Comparison of ENCODE assay signal across 8 cellular contexts in genomic region chr12:131827961-131828534, GRCh38. TPM values are rescaled to one million over a fixed set of nuclear protein-coding genes. Genes with fewer than 3 reads are reported as not detected.
DNase-seq lines count a peak whose midpoint lies in the region; ATAC-seq and TF ChIP-seq lines count a peak whose summit lies in the region.

TSS of gene MMP17 (plus strand) at chr12:131828393. CDS start at chr12:131828495, 102 bp downstream.

- H3K4me1 ChIP-seq in neutrophil (ENCODE audit: control insufficient read depth in 1 of 2, insufficient read depth in 1 of 2, low read depth in 1 of 2, low read length in 1 of 2) = peaks cover 32 to 39% of the 10 kb centered on the region in 2 experiments

- DNase-seq in COLO829 (ENCODE audit: low spot score) (peak; percentile 61), fibroblast of villous mesenchyme (ENCODE audit: low read depth) (peak; percentile 64), mesenteric fat pad (ENCODE audit: low spot score) (no peak)
- peak; percentile 51 for DNase-seq in activated T-cell treated with anti-CD3 and anti-CD28 coated beads, Interleukin-2, amount 50 U/mL, for 24 hours

- peak within 1 kb of the TSS; percentile 55 for H3K4me3 Mint-ChIP-seq in activated T-cell treated with anti-CD3 and anti-CD28 coated beads, Interleukin-2, amount 50 U/mL, for 24 hours

- no peaks in the 10 kb centered on the region for H3K36me3 ChIP-seq in neutrophil

- ATAC-seq in GM21723 (IDR thresholded peaks at IDR 0.05; ENCODE audit: unreplicated experiment) = no peak

- H3K9me3 Mint-ChIP-seq in activated T-cell treated with anti-CD3 and anti-CD28 coated beads, Interleukin-2, amount 50 U/mL, for 24 hours = no peaks in the 10 kb centered on the region

- H3K36me3 Mint-ChIP-seq in activated T-cell treated with anti-CD3 and anti-CD28 coated beads, Interleukin-2, amount 50 U/mL, for 24 hours (ENCODE audit: low read depth) = no peaks in the 10 kb centered on the region

- H3K4me3 ChIP-seq in fibroblast of villous mesenchyme (ENCODE audit: low read depth, low read length) (peak within 1 kb of the TSS; percentile 64), neutrophil (ENCODE audit: low read depth in 1 of 2, low read length in 1 of 2) (peak within 1 kb of the TSS; percentile 55 to 65)

- H3K9me3 ChIP-seq in neutrophil = no peaks in the 10 kb centered on the region

- peak; percentile 22; the same call in 1 of the 2 replicates for TF ChIP-seq CTCF in LNCAP (IDR thresholded peaks at IDR 0.05)
- TF ChIP-seq CTCF in fibroblast of villous mesenchyme (IDR thresholded peaks at IDR 0.05; ENCODE audit: insufficient read depth, low read depth, low read length) = peak; percentile 2
- TF ChIP-seq CTCF in neutrophil (IDR thresholded peaks at IDR 0.05) = no peak

- H3K27ac ChIP-seq in neutrophil = no peak within 1 kb of the TSS

- H3K4me1 Mint-ChIP-seq in activated T-cell treated with anti-CD3 and anti-CD28 coated beads, Interleukin-2, amount 50 U/mL, for 24 hours (ENCODE audit: low read depth) = peaks cover 14% of the 10 kb centered on the region

- peaks cover 90% of the 10 kb centered on the region for H3K27me3 ChIP-seq in neutrophil

- H3K27ac Mint-ChIP-seq in activated T-cell treated with anti-CD3 and anti-CD28 coated beads, Interleukin-2, amount 50 U/mL, for 24 hours = no peak within 1 kb of the TSS

- TF ChIP-seq POLR2A in GM19099 (IDR thresholded peaks at IDR 0.05; ENCODE audit: extremely low read depth, insufficient read length, low read depth) = peak; percentile 42

- H3K27me3 Mint-ChIP-seq in activated T-cell treated with anti-CD3 and anti-CD28 coated beads, Interleukin-2, amount 50 U/mL, for 24 hours = peaks cover 58% of the 10 kb centered on the region

RNA-seq across cellular contexts. Expression of gene MMP17, which starts in this region (rescaled TPM):
- total RNA-seq in fibroblast of villous mesenchyme = 8.6 and 13.9 TPM in 2 replicates
- 4.7 TPM for total RNA-seq in mesenteric fat pad
